ENCODE assay signal across 8 cellular contexts in the genomic region with DNA sequence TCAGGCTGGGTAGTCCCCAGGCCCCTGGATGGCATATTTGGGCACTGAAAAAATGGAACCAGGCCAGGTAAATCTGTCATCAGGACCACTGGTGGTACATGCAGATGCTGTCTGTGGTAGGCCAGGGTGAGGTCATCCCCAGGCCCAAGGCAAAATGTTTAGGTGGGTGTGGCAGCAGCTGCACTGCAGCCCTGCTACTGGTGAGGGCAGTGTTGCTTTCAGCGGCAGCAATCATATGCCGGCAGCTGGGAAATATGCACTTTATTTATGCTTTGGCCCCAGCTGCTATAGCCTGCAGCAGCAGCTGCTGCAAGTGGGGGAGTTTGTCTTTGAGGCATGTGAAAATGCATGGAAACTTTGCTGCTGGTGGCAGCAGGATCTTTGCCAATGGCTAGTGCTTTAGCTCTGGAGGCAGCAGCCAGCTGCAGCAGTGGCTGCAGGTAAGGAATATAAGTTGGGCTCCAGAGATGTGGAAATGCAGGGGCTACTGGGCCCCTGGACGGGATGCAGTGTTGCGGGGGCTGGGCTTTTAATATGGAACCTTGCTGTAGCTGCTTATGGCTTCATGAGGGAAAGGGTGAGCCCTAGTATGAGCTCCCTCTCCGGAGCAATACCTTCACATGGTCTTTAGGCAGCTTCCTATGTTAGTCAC.
DNase-seq lines count a peak whose midpoint lies in the region; ATAC-seq and TF ChIP-seq lines count a peak whose summit lies in the region.

No MANE protein-coding gene starts in this region.

- no peak overlapping the region for H2AFZ ChIP-seq in neural cell (ENCODE audit: low read depth, low read length)

- peak; percentile 35 for TF ChIP-seq RAD21 in neural cell (conservative IDR thresholded peaks at IDR 0.05)

- H3K36me3 ChIP-seq in adrenal gland (replicated peaks in 1 of 2) (no peaks in the 10 kb centered on the region), neural cell (ENCODE audit: insufficient read depth, low read length) (no peaks in the 10 kb centered on the region), stomach (no peaks in the 10 kb centered on the region)

- no peak overlapping the region for H3K27ac Mint-ChIP-seq in effector memory CD8-positive, alpha-beta T cell

- DNase-seq in A172 (ENCODE audit: low spot score) (peak; percentile 20), NCI-H1092 treated with DMSO at 0.1 percent for 48 hours (lab: John Stamatoyannopoulos, UW) (peak; percentile 43), adrenal gland (peak in 2 of 7 donors; percentile 10 to 15), stomach (no peak)
- no peak for DNase-seq in effector memory CD8-positive, alpha-beta T cell

- peaks cover 3 to 7% of the 10 kb centered on the region in 2 donors for H3K9me3 Mint-ChIP-seq in effector memory CD8-positive, alpha-beta T cell

- H3K9ac ChIP-seq in neural cell (ENCODE audit: low read length) = no peak overlapping the region

- TF ChIP-seq POLR2A in adrenal gland (IDR thresholded peaks at IDR 0.05) (no peak), stomach (IDR thresholded peaks at IDR 0.05) (no peak)

- intact Hi-C loops in adrenal gland (cut with DNase I) = no loop called here
- intact Hi-C loops in stomach (cut with DNase I; ENCODE audit: low total_unique reads) = no loop called here

- peaks cover 0 to 4% of the 10 kb centered on the region in 2 donors for H3K4me1 Mint-ChIP-seq in effector memory CD8-positive, alpha-beta T cell (ENCODE audit: low read depth in 2 of 2)

- no peak overlapping the region for H3K4me2 ChIP-seq in neural cell (ENCODE audit: low read length)

- H3K27me3 Mint-ChIP-seq in effector memory CD8-positive, alpha-beta T cell = peaks cover 6 to 8% of the 10 kb centered on the region in 2 donors

- H3K27ac ChIP-seq in adrenal gland (no peak overlapping the region), neural cell (ENCODE audit: low read length) (no peak overlapping the region), stomach (no peak overlapping the region)

- no peaks in the 10 kb centered on the region for H3K9me2 ChIP-seq in neural cell (ENCODE audit: insufficient read depth, low read length)

- WGBS in adrenal gland, 4 donors = 46 to 64% (median 59%) methylated on average over 4 to 5 of the region's 5 CpGs
- 38 to 52% (median 49%) methylated on average over 3 to 5 of the region's 5 CpGs for WGBS in stomach, 5 donors

- H3K36me3 Mint-ChIP-seq in effector memory CD8-positive, alpha-beta T cell (ENCODE audit: insufficient read depth) = no peaks in the 10 kb centered on the region

- TF ChIP-seq EP300 in neural cell (conservative IDR thresholded peaks at IDR 0.05; ENCODE audit: poor library complexity, severe bottlenecking) (no peak), stomach (IDR thresholded peaks at IDR 0.05) (no peak)

- no peaks in the 10 kb centered on the region for H3K4me1 ChIP-seq in adrenal gland (replicated peaks in 1 of 2)
- no peaks in the 10 kb centered on the region for H3K4me1 ChIP-seq in stomach

- ATAC-seq in HG02588 (IDR thresholded peaks at IDR 0.05; ENCODE audit: unreplicated experiment) = peak; percentile 71
- no peak for ATAC-seq in effector memory CD8-positive, alpha-beta T cell (replicated peaks)

- H3K79me2 ChIP-seq in neural cell (replicated peaks; ENCODE audit: insufficient read depth, low read length) = no peaks in the 10 kb centered on the region

- H4K20me1 ChIP-seq in neural cell (ENCODE audit: insufficient read depth) = no peaks in the 10 kb centered on the region

- no peak overlapping the region for H3K4me3 Mint-ChIP-seq in effector memory CD8-positive, alpha-beta T cell

- H3K4me3 ChIP-seq in GM12875 (ENCODE audit: low read depth, low read length) (no peak overlapping the region), adrenal gland (no peak overlapping the region), neural cell (ENCODE audit: low read length) (no peak overlapping the region), stomach (no peak overlapping the region)

- H3K9me3 ChIP-seq in adrenal gland (replicated peaks in 1 of 3) (no peaks in the 10 kb centered on the region), neural cell (ENCODE audit: low read length) (no peaks in the 10 kb centered on the region), stomach (no peaks in the 10 kb centered on the region)

- TF ChIP-seq CTCF in GM12875 (IDR thresholded peaks at IDR 0.05; ENCODE audit: borderline replicate concordance, insufficient read depth, low read depth, low read length) (peak; percentile 88), adrenal gland (IDR thresholded peaks at IDR 0.05) (peak in 4 of 6 experiments; percentile 22 to 45 (median 32)), neural cell (IDR thresholded peaks at IDR 0.05; ENCODE audit: poor library complexity, severe bottlenecking) (peak; percentile 41), stomach (IDR thresholded peaks at IDR 0.05) (peak in 1 of 7 experiments; percentile 12)

- no peaks in the 10 kb centered on the region for H3F3A ChIP-seq in neural cell (ENCODE audit: insufficient read depth, low read length, poor library complexity, severe bottlenecking)

- no peaks in the 10 kb centered on the region for H3K27me3 ChIP-seq in adrenal gland
- no peaks in the 10 kb centered on the region for H3K27me3 ChIP-seq in neural cell (ENCODE audit: insufficient read depth, low read depth, low read length)
- H3K27me3 ChIP-seq in stomach = peaks cover 0 to 14% (median 0%) of the 10 kb centered on the region in 3 donors

TF ChIP-seq in neural cell, 6 proteins besides CTCF, POLR2A, EP300 and RAD21:
- no peak for TF ChIP-seq POLR2AphosphoS5 (IDR thresholded peaks at IDR 0.05)
- peak; percentile 25 for TF ChIP-seq SMC3 (conservative IDR thresholded peaks at IDR 0.05; ENCODE audit: poor library complexity)

Comparison
In these comparisons a context has a peak if more than half of its experiments do, and no peak if none do; other contexts are left out.
1. DNase-seq: peak in A172 (single experiment) and NCI-H1092 treated with DMSO at 0.1 percent for 48 hours (single experiment); none in effector memory CD8-positive, alpha-beta T cell (0 of 3) and stomach (single experiment).